Comparison of ENCODE assay signal across 11 cellular contexts in genomic region chr15:47961401-47962090, GRCh38.
DNase-seq lines count a peak whose midpoint lies in the region; ATAC-seq and TF ChIP-seq lines count a peak whose summit lies in the region.
"Had no signal": no experiment of that assay in that cellular context is flagged by ENCODE, and none has a peak within 500 bp of the region (broad histone marks: within the 10 kb centered on the region; RNA-seq: fewer than 3 reads in every experiment).

No MANE protein-coding gene starts in this region.

- H3K9me3 Mint-ChIP-seq in T-helper 1 cell treated with Interleukin-12 subunit alpha and Interleukin-12 subunit beta and Interleukin-4 antibody, amounts not matched to agents 30 μg/mL and 1 μg/mL, for 36 hours = no peaks in the 10 kb centered on the region
- H3K9me3 Mint-ChIP-seq: neural progenitor cell; stimulated activated naive CD8-positive, alpha-beta T cell treated with anti-CD3 and anti-CD28 coated beads, Interleukin-15, Interleukin-2, amounts not matched to agents 100 ng/mL and 50 ng/mL, for 24 hours had no signal

- peak overlapping the region; percentile 43 for H3K27ac Mint-ChIP-seq in T-helper 1 cell treated with Interleukin-12 subunit alpha and Interleukin-12 subunit beta and Interleukin-4 antibody, amounts not matched to agents 30 μg/mL and 1 μg/mL, for 36 hours
- H3K27ac Mint-ChIP-seq: neural progenitor cell; stimulated activated naive CD8-positive, alpha-beta T cell treated with anti-CD3 and anti-CD28 coated beads, Interleukin-15, Interleukin-2, amounts not matched to agents 100 ng/mL and 50 ng/mL, for 24 hours had no signal

- DNase-seq in DMS114 treated with DMSO at 0.1 percent for 48 hours (lab: John Stamatoyannopoulos, UW; ENCODE audit: unreplicated experiment) = no peak
- no peak for DNase-seq in pons (ENCODE audit: low spot score)
- no peak for DNase-seq in NCI-H526 treated with DMSO at 0.1 percent for 48 hours (lab: John Stamatoyannopoulos, UW)
- DNase-seq in globus pallidus (ENCODE audit: low spot score) = no peak
- DNase-seq: activated T-cell treated with anti-CD3 and anti-CD28 coated beads, Interleukin-2, amount 50 U/mL, for 4 hours had no signal

- no peak for TF ChIP-seq CTCF in GM12875 (IDR thresholded peaks at IDR 0.05; ENCODE audit: borderline replicate concordance, insufficient read depth, low read depth, low read length)

- ATAC-seq in GM19455 (IDR thresholded peaks at IDR 0.05; ENCODE audit: unreplicated experiment) (peak; percentile 87), HG03108 (IDR thresholded peaks at IDR 0.05; ENCODE audit: unreplicated experiment) (peak; percentile 84)

- H3K4me3 Mint-ChIP-seq in T-helper 1 cell treated with Interleukin-12 subunit alpha and Interleukin-12 subunit beta and Interleukin-4 antibody, amounts not matched to agents 30 μg/mL and 1 μg/mL, for 36 hours = peak overlapping the region; percentile 50
- H3K4me3 Mint-ChIP-seq: activated T-cell treated with anti-CD3 and anti-CD28 coated beads, Interleukin-2, amount 50 U/mL, for 4 hours; neural progenitor cell; stimulated activated naive CD8-positive, alpha-beta T cell treated with anti-CD3 and anti-CD28 coated beads, Interleukin-15, Interleukin-2, amounts not matched to agents 100 ng/mL and 50 ng/mL, for 24 hours had no signal

- no peaks in the 10 kb centered on the region for H3K36me3 Mint-ChIP-seq in T-helper 1 cell treated with Interleukin-12 subunit alpha and Interleukin-12 subunit beta and Interleukin-4 antibody, amounts not matched to agents 30 μg/mL and 1 μg/mL, for 36 hours (ENCODE audit: low read depth)
- H3K36me3 Mint-ChIP-seq: neural progenitor cell had no signal

- peak overlapping the region; percentile 3 for H3K4me3 ChIP-seq in GM12875 (ENCODE audit: low read depth, low read length)
- H3K4me3 ChIP-seq: neural progenitor cell had no signal

- peaks cover 26% of the 10 kb centered on the region for H3K4me1 Mint-ChIP-seq in T-helper 1 cell treated with Interleukin-12 subunit alpha and Interleukin-12 subunit beta and Interleukin-4 antibody, amounts not matched to agents 30 μg/mL and 1 μg/mL, for 36 hours (ENCODE audit: low read depth)

- H3K27me3 Mint-ChIP-seq in T-helper 1 cell treated with Interleukin-12 subunit alpha and Interleukin-12 subunit beta and Interleukin-4 antibody, amounts not matched to agents 30 μg/mL and 1 μg/mL, for 36 hours (ENCODE audit: low read depth) = peaks cover 12% of the 10 kb centered on the region
